ENCODE assay signal across 10 cellular contexts in the genomic region with DNA sequence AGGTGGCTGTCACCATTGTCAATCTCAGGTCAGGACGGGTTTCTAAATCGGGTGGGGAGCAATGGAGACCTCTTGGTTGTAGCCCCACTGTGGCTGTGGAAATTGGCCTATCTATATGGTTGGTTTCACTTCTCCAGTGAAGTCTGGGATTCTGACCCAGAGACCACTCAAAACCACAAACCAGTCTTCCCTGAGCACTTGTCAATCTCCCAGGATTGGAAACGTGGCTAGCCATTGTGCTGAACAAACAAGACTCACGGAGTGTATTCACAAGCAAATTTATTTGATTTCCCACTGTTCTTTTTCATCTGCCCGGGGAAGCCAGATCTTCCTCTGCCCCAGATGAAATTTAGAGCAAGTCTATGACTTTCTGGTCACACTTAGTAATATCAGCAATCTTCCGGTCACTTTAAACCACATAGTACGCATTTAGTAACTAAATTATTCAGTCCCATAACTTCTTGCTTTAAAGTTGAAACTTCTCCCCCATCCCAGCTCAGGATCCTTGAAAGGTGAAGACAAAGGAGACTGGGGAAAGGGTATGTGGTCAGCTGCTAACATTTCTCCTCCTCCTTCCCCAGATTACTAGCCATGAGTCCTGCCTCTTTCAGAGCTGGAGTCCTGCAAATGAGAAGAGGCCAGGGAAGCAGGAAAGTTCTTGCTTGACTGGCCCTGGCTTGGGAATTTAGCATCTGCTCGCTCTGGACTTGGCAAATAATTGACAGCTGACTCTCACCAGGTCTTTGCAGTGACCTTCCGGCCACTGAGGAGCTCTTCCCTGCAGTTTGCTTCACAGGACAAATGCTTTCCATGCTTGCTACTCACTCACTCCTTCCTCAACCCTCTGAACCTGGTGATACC.
DNase-seq lines count a peak whose midpoint lies in the region; ATAC-seq and TF ChIP-seq lines count a peak whose summit lies in the region.
"Had no signal": no experiment of that assay in that cellular context is flagged by ENCODE, and none has a peak within 500 bp of the region (broad histone marks: within the 10 kb centered on the region; RNA-seq: fewer than 3 reads in every experiment).

No MANE protein-coding gene starts in this region.

- H2AK5ac ChIP-seq in H9 (ENCODE audit: insufficient read length, low read length) = no peak overlapping the region

- H2BK12ac ChIP-seq in H9 (ENCODE audit: insufficient read length, low read depth, low read length) = no peak overlapping the region

- H3K4me2 ChIP-seq in H9 (ENCODE audit: insufficient read depth, insufficient read length, low read length) = no peak overlapping the region

- H3K4me3 ChIP-seq in CD4-positive, alpha-beta memory T cell (ENCODE audit: low read length in 2 of 2) = no peak overlapping the region
- H3K4me3 ChIP-seq: spleen had no signal

- no peak for DNase-seq in CD4-positive, alpha-beta memory T cell
- no peak for DNase-seq in H9
- no peak for DNase-seq in activated CD4-positive, alpha-beta memory T cell treated with anti-CD3 and anti-CD28 coated beads, Interleukin-2, amount 10 ng/mL, durations not matched to agents 7 days and 5 days
- no peak for DNase-seq in NCI-H1048 (lab: John Stamatoyannopoulos, UW)
- DNase-seq in activated CD4-positive, CD25-positive, alpha-beta regulatory T cell (lab: John Stamatoyannopoulos, UW) = no peak
- DNase-seq in inferior parietal cortex (ENCODE audit: extremely low spot score) = no peak
- DNase-seq: activated CD8-positive, alpha-beta memory T cell treated with anti-CD3 and anti-CD28 coated beads, Interleukin-2, amount 50 U/mL, for 4 hours had no signal

- peak overlapping the region in 4 of 8 donors; percentile 48 to 79 (median 70) for H3K4me3 Mint-ChIP-seq in CD4-positive, alpha-beta memory T cell
- H3K4me3 Mint-ChIP-seq in H9 = no peak overlapping the region
- no peak overlapping the region for H3K4me3 Mint-ChIP-seq in activated CD4-positive, alpha-beta memory T cell treated with anti-CD3 and anti-CD28 coated beads, Interleukin-2, amount 10 ng/mL, durations not matched to agents 7 days and 5 days
- no peak overlapping the region for H3K4me3 Mint-ChIP-seq in nephron

- POLR2A ChIA-PET in CD4-positive, alpha-beta memory T cell (lab: Charles Lee; ENCODE audit: partially characterized antibody) = interaction anchor here (1.1 to 11.2 kb wide), 4 partner anchors 18 to 187 kb away, joined by 4 to 75 read pairs (median 16); partner anchors contain the start of gene FUT8
- POLR2A ChIA-PET in activated CD4-positive, alpha-beta memory T cell treated with anti-CD3 and anti-CD28 coated beads, Interleukin-2, amount 10 ng/mL, durations not matched to agents 7 days and 5 days (lab: Charles Lee) = interaction anchor here (0.9 to 7.8 kb wide), 4 partner anchors 19 to 187 kb away, joined by 3 to 46 read pairs (median 4); partner anchors contain the start of gene FUT8

- no peak overlapping the region for H2BK120ac ChIP-seq in H9 (ENCODE audit: low read depth, low read length, poor library complexity, severe bottlenecking)

- WGBS in H9 (ENCODE audit: extremely low coverage, insufficient read length, low lambda C conversion rate) = no CpG with 5 or more reads among the region's 9 CpGs

- H3K18ac ChIP-seq in H9 (ENCODE audit: insufficient read length, low read depth, low read length) = no peak overlapping the region

- no peaks in the 10 kb centered on the region for H3K36me3 ChIP-seq in CD4-positive, alpha-beta memory T cell (ENCODE audit: insufficient read depth, low read length)
- H3K36me3 ChIP-seq: spleen had no signal

- H2AFZ ChIP-seq in H9 (ENCODE audit: low read length) = no peak overlapping the region

- no peak overlapping the region for H4K5ac ChIP-seq in H9 (ENCODE audit: insufficient read length, low read depth, low read length)

- H2BK15ac ChIP-seq in H9 (ENCODE audit: low read depth, low read length) = no peak overlapping the region

- no peak overlapping the region for H3K4ac ChIP-seq in H9 (ENCODE audit: low read depth, low read length)

- no peaks in the 10 kb centered on the region for H3K79me1 ChIP-seq in H9 (ENCODE audit: insufficient read depth, low read depth, low read length, poor library complexity, severe bottlenecking)

- H3K9ac ChIP-seq in H9 (ENCODE audit: extremely low read depth, insufficient read length, low read length) = no peak overlapping the region

- no peak overlapping the region for H3K27ac ChIP-seq in CD4-positive, alpha-beta memory T cell (ENCODE audit: low read depth, low read length)
- no peak overlapping the region for H3K27ac ChIP-seq in H9 (ENCODE audit: insufficient read length, low read depth, low read length)
- H3K27ac ChIP-seq: spleen had no signal

- H4K91ac ChIP-seq in H9 (ENCODE audit: insufficient read length, low read depth, low read length) = no peak overlapping the region

- no peaks in the 10 kb centered on the region for H4K20me1 ChIP-seq in H9 (ENCODE audit: control insufficient read depth, insufficient read depth, insufficient read length)

- CTCF ChIA-PET in CD4-positive, alpha-beta memory T cell (lab: Charles Lee; ENCODE audit: partially characterized antibody) = interaction anchor here (1.0 to 10.4 kb wide), 6 partner anchors 55 to 845 kb away, joined by 3 to 131 read pairs (median 3); partner anchors contain the start of gene FUT8
- CTCF ChIA-PET in activated CD4-positive, alpha-beta memory T cell treated with anti-CD3 and anti-CD28 coated beads, Interleukin-2, amount 10 ng/mL, durations not matched to agents 7 days and 5 days (lab: Charles Lee) = interaction anchor here (1.0 to 3.5 kb wide), 4 partner anchors 18 to 599 kb away, joined by 3 to 27 read pairs (median 6); partner anchors contain the start of gene FUT8

- H2BK20ac ChIP-seq in H9 (ENCODE audit: low read depth, low read length, poor library complexity, severe bottlenecking) = no peak overlapping the region

- H3K27ac Mint-ChIP-seq in CD4-positive, alpha-beta memory T cell = peak overlapping the region in 4 of 7 donors; percentile 38 to 75 (median 58)
- peak overlapping the region in 2 of 3 experiments; percentile 27 to 57; a peak in 3 of 7 replicates for H3K27ac Mint-ChIP-seq in H9
- peak overlapping the region; percentile 63 for H3K27ac Mint-ChIP-seq in activated CD4-positive, alpha-beta memory T cell treated with anti-CD3 and anti-CD28 coated beads, Interleukin-2, amount 10 ng/mL, durations not matched to agents 7 days and 5 days
- H3K27ac Mint-ChIP-seq in nephron = peak overlapping the region; percentile 49 to 86 (median 50)

- H3K79me2 ChIP-seq in H9 (ENCODE audit: insufficient read depth, low read length) = no peaks in the 10 kb centered on the region

- peaks cover 40% of the 10 kb centered on the region for H3K4me1 ChIP-seq in CD4-positive, alpha-beta memory T cell (ENCODE audit: insufficient read depth, low read length)
- H3K4me1 ChIP-seq in H9 (ENCODE audit: insufficient read depth, low read length) = peaks cover 11% of the 10 kb centered on the region; the same call in 1 of the 2 replicates

- H3K27me3 Mint-ChIP-seq in CD4-positive, alpha-beta memory T cell = no peaks in the 10 kb centered on the region
- H3K27me3 Mint-ChIP-seq in H9 (ENCODE audit: low read depth) = no peaks in the 10 kb centered on the region; the same call in 1 of the 2 replicates
- H3K27me3 Mint-ChIP-seq in activated CD4-positive, alpha-beta memory T cell treated with anti-CD3 and anti-CD28 coated beads, Interleukin-2, amount 10 ng/mL, durations not matched to agents 7 days and 5 days = no peaks in the 10 kb centered on the region
- no peaks in the 10 kb centered on the region for H3K27me3 Mint-ChIP-seq in nephron (ENCODE audit: low read depth)

- H2BK5ac ChIP-seq in H9 (ENCODE audit: insufficient read length, low read length) = no peak overlapping the region

- intact Hi-C loops in CD4-positive, alpha-beta memory T cell (cut with micrococcal nuclease) = no loop called here

- no peaks in the 10 kb centered on the region for H3K36me3 Mint-ChIP-seq in CD4-positive, alpha-beta memory T cell
- H3K36me3 Mint-ChIP-seq in H9 (ENCODE audit: insufficient read depth in 1 of 3, low read depth in 3 of 3) = no peaks in the 10 kb centered on the region
- peaks cover 3% of the 10 kb centered on the region for H3K36me3 Mint-ChIP-seq in activated CD4-positive, alpha-beta memory T cell treated with anti-CD3 and anti-CD28 coated beads, Interleukin-2, amount 10 ng/mL, durations not matched to agents 7 days and 5 days (ENCODE audit: low read depth)
- no peaks in the 10 kb centered on the region for H3K36me3 Mint-ChIP-seq in nephron (ENCODE audit: low read depth)

- TF ChIP-seq CTCF in H9 (conservative IDR thresholded peaks at IDR 0.05) = no peak
- no peak for TF ChIP-seq CTCF in nephron (IDR thresholded peaks at IDR 0.05; ENCODE audit: unreplicated experiment in 3 of 3)

- no peak overlapping the region for H3K14ac ChIP-seq in H9 (ENCODE audit: insufficient read depth, low read length)

- no peak overlapping the region for H3K23ac ChIP-seq in H9 (ENCODE audit: insufficient read length, low read depth, low read length)

- H3K4me1 Mint-ChIP-seq in CD4-positive, alpha-beta memory T cell = peaks cover 37 to 82% (median 59%) of the 10 kb centered on the region in 4 donors
- H3K4me1 Mint-ChIP-seq in H9 = peaks cover 58 to 63% of the 10 kb centered on the region in 2 experiments
- peaks cover 73% of the 10 kb centered on the region for H3K4me1 Mint-ChIP-seq in activated CD4-positive, alpha-beta memory T cell treated with anti-CD3 and anti-CD28 coated beads, Interleukin-2, amount 10 ng/mL, durations not matched to agents 7 days and 5 days
- H3K4me1 Mint-ChIP-seq in nephron = peaks cover 25% of the 10 kb centered on the region

- H3K9me3 Mint-ChIP-seq in CD4-positive, alpha-beta memory T cell = no peaks in the 10 kb centered on the region
- no peaks in the 10 kb centered on the region; a peak in 1 of 5 replicates for H3K9me3 Mint-ChIP-seq in H9
- no peaks in the 10 kb centered on the region for H3K9me3 Mint-ChIP-seq in activated CD4-positive, alpha-beta memory T cell treated with anti-CD3 and anti-CD28 coated beads, Interleukin-2, amount 10 ng/mL, durations not matched to agents 7 days and 5 days
- no peaks in the 10 kb centered on the region for H3K9me3 Mint-ChIP-seq in nephron

- H3K9me3 ChIP-seq in CD4-positive, alpha-beta memory T cell (ENCODE audit: control insufficient read depth in 1 of 2, low read length in 2 of 2) = no peaks in the 10 kb centered on the region
- no peaks in the 10 kb centered on the region for H3K9me3 ChIP-seq in H9 (ENCODE audit: control insufficient read depth, low read depth, low read length)
- H3K9me3 ChIP-seq: spleen had no signal

- no peak overlapping the region for H4K8ac ChIP-seq in H9 (replicated peaks; ENCODE audit: insufficient read length, low read depth, low read length)

- H3K23me2 ChIP-seq in H9 (ENCODE audit: insufficient read length, low read depth, low read length, poor library complexity, severe bottlenecking) = no peaks in the 10 kb centered on the region

- H3T11ph ChIP-seq in H9 (ENCODE audit: low read length) = no peak overlapping the region

- no peak for ATAC-seq in GM18867 (IDR thresholded peaks at IDR 0.05; ENCODE audit: unreplicated experiment)

- no peak overlapping the region for H3K56ac ChIP-seq in H9 (ENCODE audit: insufficient read length, low read depth, low read length)

- H3K27me3 ChIP-seq in CD4-positive, alpha-beta memory T cell (ENCODE audit: insufficient read depth, low read length) = no peaks in the 10 kb centered on the region
- H3K27me3 ChIP-seq in H9 (ENCODE audit: insufficient read depth, low read length) = no peaks in the 10 kb centered on the region
- H3K27me3 ChIP-seq: spleen had no signal
